In genomic region chr1:86325264-86325663, GRCh38 we compare ENCODE assay signal across 1 cellular context.
A peak's percentile ranks its signal among the peaks of the same experiment; 100 is the strongest.
TF ChIP-seq lines count a peak whose summit lies in the region.

No MANE protein-coding gene starts in this region.

TF ChIP-seq in HepG2, 621 proteins besides CTCF, POLR2A, EP300 and RAD21 (continued from another document):
- TF ChIP-seq BCLAF1 (IDR thresholded peaks at IDR 0.05) (no peak), MAFK (conservative IDR thresholded peaks at IDR 0.05 in 1 of 2, IDR thresholded peaks at IDR 0.05 in 1 of 2; ENCODE audit: low read length in 2 of 2) (peak; percentile 58 to 80; a peak in 3 of 4 replicates), ONECUT2 (CRISPR knock-in tag; IDR thresholded peaks at IDR 0.05) (no peak), ZSCAN31 (CRISPR knock-in tag; IDR thresholded peaks at IDR 0.05; ENCODE audit: low read depth) (no peak), MXD1 (CRISPR knock-in tag; IDR thresholded peaks at IDR 0.05) (no peak), ZNF749 (CRISPR knock-in tag; IDR thresholded peaks at IDR 0.05; ENCODE audit: borderline replicate concordance) (no peak)
TF ChIP-seq in HepG2: peak in this region for 2.
